ENCODE assay signal across 18 cellular contexts in the genomic region with DNA sequence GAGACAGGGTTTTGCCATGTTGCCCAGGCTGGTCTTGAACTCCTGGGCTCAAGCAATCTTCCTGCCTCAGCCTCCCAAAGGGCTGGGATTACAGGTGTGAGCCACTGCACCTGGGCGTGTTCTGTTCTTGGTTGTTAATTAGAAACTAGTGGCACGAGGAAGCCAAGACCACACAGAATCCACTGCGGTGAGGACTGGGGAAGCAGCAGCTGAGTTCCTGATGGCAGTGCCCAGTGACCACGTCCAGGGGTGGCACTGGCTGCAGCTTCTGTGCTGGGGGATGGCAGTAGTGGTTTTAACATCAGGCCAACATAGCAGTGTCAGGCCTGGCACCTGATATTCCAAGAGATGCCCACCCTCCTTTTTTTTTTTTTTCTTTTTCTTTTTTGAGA. TPM values are rescaled to one million over a fixed set of nuclear protein-coding genes. Genes with fewer than 3 reads are reported as not detected.
DNase-seq lines count a peak whose midpoint lies in the region; ATAC-seq, FAIRE-seq and TF ChIP-seq lines count a peak whose summit lies in the region.
"Had no signal": no experiment of that assay in that cellular context is flagged by ENCODE, and none has a peak within 500 bp of the region (broad histone marks: within the 10 kb centered on the region; RNA-seq: fewer than 3 reads in every experiment).

No MANE protein-coding gene starts in this region.

- no peak for TF ChIP-seq EP300 in A549 (IDR thresholded peaks at IDR 0.05)

- H3K9me3 ChIP-seq in A549, result no peaks in the 10 kb centered on the region
- H3K9me3 ChIP-seq in lower lobe of right lung, result no peaks in the 10 kb centered on the region
- H3K9me3 ChIP-seq: BLaER1, Caco-2, HAP-1 had no signal

- TF ChIP-seq CTCF in A549 (IDR thresholded peaks at IDR 0.05) (no peak), lower lobe of right lung (IDR thresholded peaks at IDR 0.05) (no peak)

- POLR2A ChIA-PET in A549 (lab: Yijun Ruan, JAX), result no interaction called here

- no peak overlapping the region for H3K4me2 ChIP-seq in A549
- H3K4me2 ChIP-seq: BLaER1 had no signal

- H3K4me1 ChIP-seq in A549 (peaks cover 56% of the 10 kb centered on the region), lower lobe of right lung (peaks cover 14% of the 10 kb centered on the region)
- H3K4me1 ChIP-seq: HAP-1 had no signal

- DNase-seq in A549 (ENCODE audit: low read depth in 1 of 2, low spot score in 1 of 2) (no peak), Caki2 (ENCODE audit: low read depth) (peak; percentile 45), SW480 (ENCODE audit: low spot score) (peak; percentile 25), myocyte (ENCODE audit: low read depth) (peak; percentile 67), SIG-M5 (lab: John Stamatoyannopoulos, UW) (no peak), lower lobe of right lung (no peak), RKO (ENCODE audit: low spot score) (no peak)
- DNase-seq: AML-193; Caco-2; CD8-positive, alpha-beta memory T cell; DMS 273 treated with DMSO at 0.1 percent for 48 hours; HFFc6 had no signal

- no peak for FAIRE-seq in A549 (lab: Jason Lieb, UNC)
- FAIRE-seq: GM12891, GM19239, H1, HepG2 had no signal

- H3K27ac ChIP-seq in A549 (peak overlapping the region; percentile 56 to 74; a peak in 4 of 6 replicates), lower lobe of right lung (no peak overlapping the region)
- H3K27ac ChIP-seq: BLaER1 had no signal

- TF ChIP-seq RAD21 in A549 (conservative IDR thresholded peaks at IDR 0.05 in 1 of 2, IDR thresholded peaks at IDR 0.05 in 1 of 2), result no peak

- intact Hi-C loops in lower lobe of right lung (cut with DNase I), result no loop called here

- ATAC-seq in A549 (no peak), lower lobe of right lung (no peak)
- ATAC-seq: HepG2 had no signal

- in situ Hi-C loops in Caki2 (cut with HindIII; ENCODE audit: low pct_unique_long_range_greater_than_20kb, low sequenced_read_pairs), result no loop called here

- no peaks in the 10 kb centered on the region for H3K36me3 ChIP-seq in lower lobe of right lung
- H3K36me3 ChIP-seq: BLaER1, HAP-1 had no signal

- CTCF ChIA-PET in A549 (lab: Yijun Ruan, JAX), result interaction anchor here (1.2 kb wide), 1 partner anchor 123 kb away, joined by 3 read pairs; no protein-coding TSS in a partner anchor

- H3K4me3 ChIP-seq in A549 (no peak overlapping the region), lower lobe of right lung (no peak overlapping the region)
- H3K4me3 ChIP-seq: BLaER1, HAP-1 had no signal

- 86% methylated on average over 4 of the region's 4 CpGs for WGBS in A549 (ENCODE audit: missing lambda C conversion rate)

- no peak for TF ChIP-seq POLR2A in A549 (IDR thresholded peaks at IDR 0.05; ENCODE audit: low read length)

- H3K27me3 ChIP-seq in lower lobe of right lung (ENCODE audit: low read depth), result peaks cover 32% of the 10 kb centered on the region

TF ChIP-seq in A549, 52 proteins besides CTCF, POLR2A, EP300 and RAD21:
- TF ChIP-seq, protein P1, sequence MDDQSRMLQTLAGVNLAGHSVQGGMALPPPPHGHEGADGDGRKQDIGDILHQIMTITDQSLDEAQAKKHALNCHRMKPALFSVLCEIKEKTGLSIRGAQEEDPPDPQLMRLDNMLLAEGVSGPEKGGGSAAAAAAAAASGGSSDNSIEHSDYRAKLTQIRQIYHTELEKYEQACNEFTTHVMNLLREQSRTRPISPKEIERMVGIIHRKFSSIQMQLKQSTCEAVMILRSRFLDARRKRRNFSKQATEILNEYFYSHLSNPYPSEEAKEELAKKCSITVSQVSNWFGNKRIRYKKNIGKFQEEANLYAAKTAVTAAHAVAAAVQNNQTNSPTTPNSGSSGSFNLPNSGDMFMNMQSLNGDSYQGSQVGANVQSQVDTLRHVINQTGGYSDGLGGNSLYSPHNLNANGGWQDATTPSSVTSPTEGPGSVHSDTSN (IDR thresholded peaks at IDR 0.05), result no peak

RNA-seq across cellular contexts. Expression of a gene that starts 39.7 kb away (rescaled TPM):
- polyA plus RNA-seq in A549 (2011; rRNA removed), result 8.1 and 10.8 TPM in 2 replicates
- 14.4 and 20.8 TPM in 2 replicates for polyA plus RNA-seq in A549 (2012; cell fraction: cytosol; rRNA removed)
- polyA plus RNA-seq in A549 (2012; cell fraction: nucleus; rRNA removed), result 44.1 and 54.8 TPM in 2 replicates
- 16.3 to 22.8 TPM (median 21.3 TPM) in 3 replicates for polyA plus RNA-seq in A549 (2017; fragmentation: RNase III; extraction: RNeasy Plus Mini Kit Qiagen cat#74134 plus additional on column Dnase treatment)
- 20.3 and 29.0 TPM in 2 replicates for polyA minus RNA-seq in A549 (2011; rRNA and poly(A)+ RNA removed)
- 72.1 and 115 TPM in 2 replicates for total RNA-seq in Caki2 (2014; rRNA removed; shearing (Covaris generic); ENCODE audit: low replicate concordance)
- 45.2 and 45.3 TPM in 2 replicates for total RNA-seq in myocyte
- 36.7 TPM for polyA plus RNA-seq in myocyte (2012)
- total RNA-seq in lower lobe of right lung, result 47.9 TPM

RNA-seq across cellular contexts. Expression of a gene that starts 55.1 kb away (rescaled TPM):
- polyA plus RNA-seq in A549 (2011; rRNA removed) (16.5 and 19.2 TPM in 2 replicates), A549 (2017; fragmentation: RNase III; extraction: RNeasy Plus Mini Kit Qiagen cat#74134 plus additional on column Dnase treatment) (24.9 to 30.4 TPM (median 27.5 TPM) in 3 replicates)
- 18.4 and 19.7 TPM in 2 replicates for polyA plus RNA-seq in A549 (2012; cell fraction: cytosol; rRNA removed)
- polyA plus RNA-seq in A549 (2012; cell fraction: nucleus; rRNA removed), result 60.4 and 73.2 TPM in 2 replicates
- 8.9 and 12.1 TPM in 2 replicates for polyA minus RNA-seq in A549 (2011; rRNA and poly(A)+ RNA removed)
- 17.8 and 26.2 TPM in 2 replicates for total RNA-seq in Caki2 (2014; rRNA removed; shearing (Covaris generic); ENCODE audit: low replicate concordance)
- total RNA-seq in myocyte (15.0 and 19.6 TPM in 2 replicates), lower lobe of right lung (17.3 TPM)
- 10.6 TPM for polyA plus RNA-seq in myocyte (2012)

Comparison
In these comparisons a context has a peak if more than half of its experiments do, and no peak if none do; other contexts are left out.
1. DNase-seq: peak in Caki2 (single experiment), SW480 (single experiment) and myocyte (single experiment); none in A549 (0 of 2), SIG-M5 (single experiment), lower lobe of right lung (single experiment) and RKO (single experiment).